In genomic region chr6:89836637-89837222, GRCh38 we compare ENCODE assay signal across 2 cellular contexts.
TF ChIP-seq lines count a peak whose summit lies in the region.

No MANE protein-coding gene starts in this region.

TF ChIP-seq in GM23338, 12 proteins besides CTCF, POLR2A, EP300 and RAD21:
- TF ChIP-seq NANOG (IDR thresholded peaks at IDR 0.05; ENCODE audit: borderline replicate concordance), result no peak
- TF ChIP-seq, protein P1, sequence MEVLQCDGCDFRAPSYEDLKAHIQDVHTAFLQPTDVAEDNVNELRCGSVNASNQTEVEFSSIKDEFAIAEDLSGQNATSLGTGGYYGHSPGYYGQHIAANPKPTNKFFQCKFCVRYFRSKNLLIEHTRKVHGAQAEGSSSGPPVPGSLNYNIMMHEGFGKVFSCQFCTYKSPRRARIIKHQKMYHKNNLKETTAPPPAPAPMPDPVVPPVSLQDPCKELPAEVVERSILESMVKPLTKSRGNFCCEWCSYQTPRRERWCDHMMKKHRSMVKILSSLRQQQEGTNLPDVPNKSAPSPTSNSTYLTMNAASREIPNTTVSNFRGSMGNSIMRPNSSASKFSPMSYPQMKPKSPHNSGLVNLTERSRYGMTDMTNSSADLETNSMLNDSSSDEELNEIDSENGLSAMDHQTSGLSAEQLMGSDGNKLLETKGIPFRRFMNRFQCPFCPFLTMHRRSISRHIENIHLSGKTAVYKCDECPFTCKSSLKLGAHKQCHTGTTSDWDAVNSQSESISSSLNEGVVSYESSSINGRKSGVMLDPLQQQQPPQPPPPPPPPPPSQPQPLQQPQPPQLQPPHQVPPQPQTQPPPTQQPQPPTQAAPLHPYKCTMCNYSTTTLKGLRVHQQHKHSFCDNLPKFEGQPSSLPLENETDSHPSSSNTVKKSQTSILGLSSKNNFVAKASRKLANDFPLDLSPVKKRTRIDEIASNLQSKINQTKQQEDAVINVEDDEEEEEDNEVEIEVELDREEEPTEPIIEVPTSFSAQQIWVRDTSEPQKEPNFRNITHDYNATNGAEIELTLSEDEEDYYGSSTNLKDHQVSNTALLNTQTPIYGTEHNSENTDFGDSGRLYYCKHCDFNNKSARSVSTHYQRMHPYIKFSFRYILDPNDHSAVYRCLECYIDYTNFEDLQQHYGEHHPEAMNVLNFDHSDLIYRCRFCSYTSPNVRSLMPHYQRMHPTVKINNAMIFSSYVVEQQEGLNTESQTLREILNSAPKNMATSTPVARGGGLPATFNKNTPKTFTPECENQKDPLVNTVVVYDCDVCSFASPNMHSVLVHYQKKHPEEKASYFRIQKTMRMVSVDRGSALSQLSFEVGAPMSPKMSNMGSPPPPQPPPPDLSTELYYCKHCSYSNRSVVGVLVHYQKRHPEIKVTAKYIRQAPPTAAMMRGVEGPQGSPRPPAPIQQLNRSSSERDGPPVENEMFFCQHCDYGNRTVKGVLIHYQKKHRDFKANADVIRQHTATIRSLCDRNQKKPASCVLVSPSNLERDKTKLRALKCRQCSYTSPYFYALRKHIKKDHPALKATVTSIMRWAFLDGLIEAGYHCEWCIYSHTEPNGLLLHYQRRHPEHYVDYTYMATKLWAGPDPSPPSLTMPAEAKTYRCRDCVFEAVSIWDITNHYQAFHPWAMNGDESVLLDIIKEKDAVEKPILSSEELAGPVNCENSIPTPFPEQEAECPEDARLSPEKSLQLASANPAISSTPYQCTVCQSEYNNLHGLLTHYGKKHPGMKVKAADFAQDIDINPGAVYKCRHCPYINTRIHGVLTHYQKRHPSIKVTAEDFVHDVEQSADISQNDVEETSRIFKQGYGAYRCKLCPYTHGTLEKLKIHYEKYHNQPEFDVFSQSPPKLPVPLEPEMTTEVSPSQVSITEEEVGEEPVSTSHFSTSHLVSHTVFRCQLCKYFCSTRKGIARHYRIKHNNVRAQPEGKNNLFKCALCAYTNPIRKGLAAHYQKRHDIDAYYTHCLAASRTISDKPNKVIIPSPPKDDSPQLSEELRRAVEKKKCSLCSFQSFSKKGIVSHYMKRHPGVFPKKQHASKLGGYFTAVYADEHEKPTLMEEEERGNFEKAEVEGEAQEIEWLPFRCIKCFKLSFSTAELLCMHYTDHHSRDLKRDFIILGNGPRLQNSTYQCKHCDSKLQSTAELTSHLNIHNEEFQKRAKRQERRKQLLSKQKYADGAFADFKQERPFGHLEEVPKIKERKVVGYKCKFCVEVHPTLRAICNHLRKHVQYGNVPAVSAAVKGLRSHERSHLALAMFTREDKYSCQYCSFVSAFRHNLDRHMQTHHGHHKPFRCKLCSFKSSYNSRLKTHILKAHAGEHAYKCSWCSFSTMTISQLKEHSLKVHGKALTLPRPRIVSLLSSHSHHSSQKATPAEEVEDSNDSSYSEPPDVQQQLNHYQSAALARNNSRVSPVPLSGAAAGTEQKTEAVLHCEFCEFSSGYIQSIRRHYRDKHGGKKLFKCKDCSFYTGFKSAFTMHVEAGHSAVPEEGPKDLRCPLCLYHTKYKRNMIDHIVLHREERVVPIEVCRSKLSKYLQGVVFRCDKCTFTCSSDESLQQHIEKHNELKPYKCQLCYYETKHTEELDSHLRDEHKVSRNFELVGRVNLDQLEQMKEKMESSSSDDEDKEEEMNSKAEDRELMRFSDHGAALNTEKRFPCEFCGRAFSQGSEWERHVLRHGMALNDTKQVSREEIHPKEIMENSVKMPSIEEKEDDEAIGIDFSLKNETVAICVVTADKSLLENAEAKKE (CRISPR knock-in tag; IDR thresholded peaks at IDR 0.05), result no peak
- no peak for TF ChIP-seq EZH2 (IDR thresholded peaks at IDR 0.05; ENCODE audit: low read depth, unreplicated experiment)
- TF ChIP-seq ETS1 (IDR thresholded peaks at IDR 0.05), result no peak
- TF ChIP-seq POLR2AphosphoS5 (IDR thresholded peaks at IDR 0.05; ENCODE audit: low read depth), result no peak
- TF ChIP-seq, protein P2, sequence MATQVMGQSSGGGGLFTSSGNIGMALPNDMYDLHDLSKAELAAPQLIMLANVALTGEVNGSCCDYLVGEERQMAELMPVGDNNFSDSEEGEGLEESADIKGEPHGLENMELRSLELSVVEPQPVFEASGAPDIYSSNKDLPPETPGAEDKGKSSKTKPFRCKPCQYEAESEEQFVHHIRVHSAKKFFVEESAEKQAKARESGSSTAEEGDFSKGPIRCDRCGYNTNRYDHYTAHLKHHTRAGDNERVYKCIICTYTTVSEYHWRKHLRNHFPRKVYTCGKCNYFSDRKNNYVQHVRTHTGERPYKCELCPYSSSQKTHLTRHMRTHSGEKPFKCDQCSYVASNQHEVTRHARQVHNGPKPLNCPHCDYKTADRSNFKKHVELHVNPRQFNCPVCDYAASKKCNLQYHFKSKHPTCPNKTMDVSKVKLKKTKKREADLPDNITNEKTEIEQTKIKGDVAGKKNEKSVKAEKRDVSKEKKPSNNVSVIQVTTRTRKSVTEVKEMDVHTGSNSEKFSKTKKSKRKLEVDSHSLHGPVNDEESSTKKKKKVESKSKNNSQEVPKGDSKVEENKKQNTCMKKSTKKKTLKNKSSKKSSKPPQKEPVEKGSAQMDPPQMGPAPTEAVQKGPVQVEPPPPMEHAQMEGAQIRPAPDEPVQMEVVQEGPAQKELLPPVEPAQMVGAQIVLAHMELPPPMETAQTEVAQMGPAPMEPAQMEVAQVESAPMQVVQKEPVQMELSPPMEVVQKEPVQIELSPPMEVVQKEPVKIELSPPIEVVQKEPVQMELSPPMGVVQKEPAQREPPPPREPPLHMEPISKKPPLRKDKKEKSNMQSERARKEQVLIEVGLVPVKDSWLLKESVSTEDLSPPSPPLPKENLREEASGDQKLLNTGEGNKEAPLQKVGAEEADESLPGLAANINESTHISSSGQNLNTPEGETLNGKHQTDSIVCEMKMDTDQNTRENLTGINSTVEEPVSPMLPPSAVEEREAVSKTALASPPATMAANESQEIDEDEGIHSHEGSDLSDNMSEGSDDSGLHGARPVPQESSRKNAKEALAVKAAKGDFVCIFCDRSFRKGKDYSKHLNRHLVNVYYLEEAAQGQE (IDR thresholded peaks at IDR 0.05; ENCODE audit: unreplicated experiment), result no peak
- no peak for TF ChIP-seq CREB1 (CRISPR knock-in tag; IDR thresholded peaks at IDR 0.05; ENCODE audit: low read depth)
TF ChIP-seq in GM23338: peak in this region for 0.

TF ChIP-seq in K562, 482 proteins besides CTCF, POLR2A, EP300 and RAD21:
- TF ChIP-seq NCOA2 (IDR thresholded peaks at IDR 0.05; ENCODE audit: partially characterized antibody in 2 of 2) (no peak), SUPT5H (IDR thresholded peaks at IDR 0.05) (peak; percentile 39; the same call in 1 of the 2 replicates), ERF (CRISPR knock-in tag; IDR thresholded peaks at IDR 0.05) (no peak), POLR3G (IDR thresholded peaks at IDR 0.05; ENCODE audit: extremely low read depth, insufficient read length, insufficient replicate concordance) (no peak), ZNF354B (CRISPR knock-in tag; IDR thresholded peaks at IDR 0.05) (no peak), NRF1 (conservative IDR thresholded peaks at IDR 0.05 in 1 of 2, IDR thresholded peaks at IDR 0.05 in 1 of 2) (no peak)
